21 cellular contexts compared by ENCODE assay signal in genomic region chr1:50517488-50517887, GRCh38.
"Had no signal": no experiment of that assay in that cellular context is flagged by ENCODE, and none has a peak within 500 bp of the region (broad histone marks: within the 10 kb centered on the region; RNA-seq: fewer than 3 reads in every experiment).

No MANE protein-coding gene starts in this region.

- H3K4me3 ChIP-seq: cardiac muscle cell, MG63, SK-N-MC had no signal

- DNase-seq: activated CD4-positive, alpha-beta memory T cell treated with anti-CD3 and anti-CD28 coated beads, Interleukin-2, amount 10 ng/mL, durations not matched to agents 7 days and 5 days; activated CD4-positive, alpha-beta T cell treated with anti-CD3 and anti-CD28 coated beads, Interleukin-2, amount 50 U/mL, for 1 hour; activated CD4-positive, CD25-positive, alpha-beta regulatory T cell; activated gamma-delta T cell; activated naive CD4-positive, alpha-beta T cell treated with anti-CD3 and anti-CD28 coated beads, Interleukin-2, amount 10 ng/mL, durations not matched to agents 7 days and 5 days; activated naive CD8-positive, alpha-beta T cell treated with anti-CD3 and anti-CD28 coated beads for 36 hours; activated T-cell treated with anti-CD3 and anti-CD28 coated beads for 4 hours; activated T-cell treated with anti-CD3 and anti-CD28 coated beads, Interleukin-2, amount 50 U/mL, for 48 hours; brain microvascular endothelial cell; MG63; NCI-H1092 treated with DMSO at 0.1 percent for 48 hours; NCI-H1417 treated with DMSO at 0.1 percent for 48 hours; NCI-H187; NCI-H510A treated with DMSO at 0.1 percent for 48 hours; NCI-H69; T-cell; T-helper 2 cell; T1000 had no signal

- ATAC-seq: activated T-helper 17 cell treated with anti-CD3 and anti-CD28 coated beads, Interleukin-2, amount 50 U/mL, for 72 hours; T-cell had no signal
